In the genomic region with DNA sequence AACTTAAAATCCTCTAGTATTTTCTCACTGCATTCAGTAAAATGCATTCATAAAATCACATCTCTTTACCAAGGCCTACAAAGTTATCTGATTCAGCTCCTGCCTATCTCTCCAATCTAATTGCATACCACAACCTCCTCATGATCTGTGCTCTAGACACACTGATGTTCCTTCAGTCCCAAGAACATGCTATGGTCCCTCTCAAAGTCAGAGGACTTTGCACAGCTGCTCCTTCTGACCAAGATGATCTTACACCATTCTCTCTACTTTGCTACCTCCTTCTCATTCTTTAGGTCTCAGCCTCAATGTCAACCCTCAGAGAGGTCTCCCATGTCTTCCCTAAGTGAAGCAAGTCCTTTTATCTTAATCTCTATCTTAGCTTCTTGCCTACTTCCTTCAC, we compare ENCODE assay signal across 24 cellular contexts. TPM values are rescaled to one million over a fixed set of nuclear protein-coding genes. Genes with fewer than 3 reads are reported as not detected.
DNase-seq lines count a peak whose midpoint lies in the region; ATAC-seq and TF ChIP-seq lines count a peak whose summit lies in the region.
"Had no signal": no experiment of that assay in that cellular context is flagged by ENCODE, and none has a peak within 500 bp of the region (broad histone marks: within the 10 kb centered on the region; RNA-seq: fewer than 3 reads in every experiment).

No MANE protein-coding gene starts in this region.

- no peaks in the 10 kb centered on the region for H3K36me3 Mint-ChIP-seq in osteocyte (ENCODE audit: unreplicated experiment)
- H3K36me3 Mint-ChIP-seq in stimulated activated naive B cell treated with anti-CD40 and anti-IgM and Interleukin-4, amounts not matched to agents 10 μg/mL and 1 μg/mL and 100 μg/mL, for 72 hours, result no peaks in the 10 kb centered on the region
- H3K36me3 Mint-ChIP-seq: activated naive CD8-positive, alpha-beta T cell treated with anti-CD3 and anti-CD28 coated beads, Interleukin-2, amount 10 ng/mL, durations not matched to agents 7 days and 5 days; CD4-positive, CD25-positive, alpha-beta regulatory T cell; WTC11 had no signal

- H3K4me2 ChIP-seq in OCI-LY3 (ENCODE audit: low read length) (peak overlapping the region; percentile 22; the same call in 1 of the 2 replicates), mammary epithelial cell (ENCODE audit: insufficient read depth, low read depth, low read length) (peak overlapping the region; percentile 74)

- no peak overlapping the region for H3K4me3 Mint-ChIP-seq in osteocyte (ENCODE audit: unreplicated experiment)
- no peak overlapping the region for H3K4me3 Mint-ChIP-seq in stimulated activated naive B cell treated with anti-CD40 and anti-IgM and Interleukin-4, amounts not matched to agents 10 μg/mL and 1 μg/mL and 100 μg/mL, for 72 hours
- H3K4me3 Mint-ChIP-seq: activated naive CD8-positive, alpha-beta T cell treated with anti-CD3 and anti-CD28 coated beads, Interleukin-2, amount 10 ng/mL, durations not matched to agents 7 days and 5 days; CD4-positive, CD25-positive, alpha-beta regulatory T cell; nephron; WTC11 had no signal

- H3K9me3 ChIP-seq in OCI-LY3 (ENCODE audit: insufficient read depth, low read length) (no peaks in the 10 kb centered on the region), mammary epithelial cell (replicated peaks; ENCODE audit: insufficient read depth, low read length) (no peaks in the 10 kb centered on the region)
- H3K9me3 ChIP-seq: colonic mucosa, left lung, Peyer's patch had no signal

- no peaks in the 10 kb centered on the region for H3K27me3 Mint-ChIP-seq in osteocyte (ENCODE audit: unreplicated experiment)
- H3K27me3 Mint-ChIP-seq in stimulated activated naive B cell treated with anti-CD40 and anti-IgM and Interleukin-4, amounts not matched to agents 10 μg/mL and 1 μg/mL and 100 μg/mL, for 72 hours, result peaks cover 9 to 18% of the 10 kb centered on the region in 2 donors

- peak overlapping the region; percentile 85 for H3K27ac Mint-ChIP-seq in osteocyte (ENCODE audit: unreplicated experiment)
- H3K27ac Mint-ChIP-seq in stimulated activated naive B cell treated with anti-CD40 and anti-IgM and Interleukin-4, amounts not matched to agents 10 μg/mL and 1 μg/mL and 100 μg/mL, for 72 hours, result no peak overlapping the region
- H3K27ac Mint-ChIP-seq: activated naive CD8-positive, alpha-beta T cell treated with anti-CD3 and anti-CD28 coated beads, Interleukin-2, amount 10 ng/mL, durations not matched to agents 7 days and 5 days; activated T-helper 2 cell treated with anti-CD3 and anti-CD28 coated beads, Interferon-gamma antibody, Interleukin-2, Interleukin-4, amounts not matched to agents 10 μg/mL and 5 μg/mL and 100 μg/mL, durations not matched to agents 14 hours and 24 hours and 36 hours; CD4-positive, CD25-positive, alpha-beta regulatory T cell; WTC11 had no signal

- H3K27ac ChIP-seq in OCI-LY3 (ENCODE audit: low read length) (no peak overlapping the region), mammary epithelial cell (ENCODE audit: insufficient read depth, low read depth, low read length) (peak overlapping the region; percentile 91)
- H3K27ac ChIP-seq: colonic mucosa, left lung, Peyer's patch had no signal

- TF ChIP-seq CTCF in OCI-LY3 (IDR thresholded peaks at IDR 0.05; ENCODE audit: low read depth, low read length) (no peak), mammary epithelial cell (conservative IDR thresholded peaks at IDR 0.05 in 1 of 2, IDR thresholded peaks at IDR 0.05 in 1 of 2; ENCODE audit: extremely low read depth in 1 of 2, insufficient read depth in 1 of 2, low read depth in 1 of 2, low read length in 2 of 2) (no peak), osteocyte (IDR thresholded peaks at IDR 0.05) (no peak), omental fat pad (IDR thresholded peaks at IDR 0.05) (no peak)

- no peaks in the 10 kb centered on the region for H3K9me3 Mint-ChIP-seq in osteocyte (ENCODE audit: unreplicated experiment)
- no peaks in the 10 kb centered on the region for H3K9me3 Mint-ChIP-seq in stimulated activated naive B cell treated with anti-CD40 and anti-IgM and Interleukin-4, amounts not matched to agents 10 μg/mL and 1 μg/mL and 100 μg/mL, for 72 hours
- H3K9me3 Mint-ChIP-seq: activated naive CD8-positive, alpha-beta T cell treated with anti-CD3 and anti-CD28 coated beads, Interleukin-2, amount 10 ng/mL, durations not matched to agents 7 days and 5 days; activated T-helper 2 cell treated with anti-CD3 and anti-CD28 coated beads, Interferon-gamma antibody, Interleukin-2, Interleukin-4, amounts not matched to agents 10 μg/mL and 5 μg/mL and 100 μg/mL, durations not matched to agents 14 hours and 24 hours and 36 hours; CD4-positive, CD25-positive, alpha-beta regulatory T cell; nephron; WTC11 had no signal

- dilution Hi-C loops in mammary epithelial cell (cut with HindIII; ENCODE audit: low sequenced_read_pairs), result loop anchor here (5.0 kb wide), 1 partner anchor 62 kb away; no protein-coding TSS in a partner anchor

- H3K4me1 Mint-ChIP-seq in osteocyte (ENCODE audit: unreplicated experiment), result peaks cover 76% of the 10 kb centered on the region
- peaks cover 18 to 19% of the 10 kb centered on the region in 2 donors for H3K4me1 Mint-ChIP-seq in stimulated activated naive B cell treated with anti-CD40 and anti-IgM and Interleukin-4, amounts not matched to agents 10 μg/mL and 1 μg/mL and 100 μg/mL, for 72 hours
- H3K4me1 Mint-ChIP-seq: activated naive CD8-positive, alpha-beta T cell treated with anti-CD3 and anti-CD28 coated beads, Interleukin-2, amount 10 ng/mL, durations not matched to agents 7 days and 5 days; CD4-positive, CD25-positive, alpha-beta regulatory T cell; WTC11 had no signal

- H3K9ac ChIP-seq in OCI-LY3 (ENCODE audit: low read length) (no peak overlapping the region), mammary epithelial cell (ENCODE audit: insufficient read depth, low read length) (no peak overlapping the region)

- BruUV-seq in mammary epithelial cell (replicated peaks; lab: Mats Ljungman, UMichigan), result TSS peak; percentile 65

- CTCF ChIA-PET in mammary epithelial cell (lab: Charles Lee; ENCODE audit: low non-redundant PET), result interaction anchor here (0.5 kb wide), 1 partner anchor 324 kb away, joined by 3 read pairs; no protein-coding TSS in a partner anchor

- H3K4me1 ChIP-seq in OCI-LY3 (ENCODE audit: low read length) (peaks cover 29% of the 10 kb centered on the region), mammary epithelial cell (ENCODE audit: insufficient read depth, low read length) (peaks cover 35% of the 10 kb centered on the region)
- H3K4me1 ChIP-seq: colonic mucosa had no signal

- H4K20me1 ChIP-seq in OCI-LY3 (ENCODE audit: insufficient read depth, low read length), result no peaks in the 10 kb centered on the region
- no peaks in the 10 kb centered on the region for H4K20me1 ChIP-seq in mammary epithelial cell (ENCODE audit: insufficient read depth, low read length)

- DNase-seq in Daoy (ENCODE audit: low read depth) (peak; percentile 29), mammary epithelial cell (peak; percentile 25), osteocyte (ENCODE audit: extremely low spot score, unreplicated experiment) (no peak), omental fat pad (ENCODE audit: low spot score) (no peak), iPS-NIHi11 (ENCODE audit: low spot score) (no peak)
- no peak for DNase-seq in stimulated activated naive B cell treated with anti-CD40 and anti-IgM and Interleukin-4, amounts not matched to agents 10 μg/mL and 1 μg/mL and 100 μg/mL, for 72 hours
- DNase-seq: activated CD4-positive, alpha-beta T cell treated with anti-CD3 and anti-CD28 coated beads, Interleukin-2, amount 50 U/mL, for 4 hours; activated CD8-positive, alpha-beta memory T cell treated with anti-CD3 and anti-CD28 coated beads, Interleukin-2, amount 50 U/mL, for 4 hours; activated naive CD8-positive, alpha-beta T cell treated with anti-CD3 and anti-CD28 coated beads, Interleukin-2, amount 10 ng/mL, durations not matched to agents 7 days and 5 days; CD4-positive, CD25-positive, alpha-beta regulatory T cell; colonic mucosa; head of caudate nucleus; left lung; midbrain; NCI-H510A; Peyer's patch; T-helper 9 cell had no signal

- ATAC-seq in omental fat pad (ENCODE audit: low FRiP score), result no peak
- ATAC-seq in GM18498 (IDR thresholded peaks at IDR 0.05; ENCODE audit: unreplicated experiment), result no peak
- ATAC-seq in stimulated activated naive B cell treated with anti-CD40 and anti-IgM and Interleukin-4, amounts not matched to agents 10 μg/mL and 1 μg/mL and 100 μg/mL, for 72 hours (replicated peaks), result no peak
- ATAC-seq: HepG2, sciatic nerve, WTC11 had no signal

- intact Hi-C loops in mammary epithelial cell (cut with micrococcal nuclease), result no loop called here

- in situ Hi-C loops in mammary epithelial cell (cut with MboI; ENCODE audit: low sequenced_read_pairs in 2 of 2), result loop anchor here in 1 of 2 donors (10.0 kb wide), 1 partner anchor 396 kb away; no protein-coding TSS in a partner anchor

- H3K27me3 ChIP-seq in OCI-LY3 (ENCODE audit: low read depth, low read length) (0 out of 2 replicates have a peak, but pooled peaks cover 7% of the 10 kb centered on the region), mammary epithelial cell (ENCODE audit: insufficient read depth, low read length) (no peaks in the 10 kb centered on the region)
- H3K27me3 ChIP-seq: colonic mucosa, left lung, Peyer's patch had no signal

- H3K4me3 ChIP-seq in OCI-LY3 (ENCODE audit: low read length), result no peak overlapping the region
- no peak overlapping the region for H3K4me3 ChIP-seq in mammary epithelial cell (replicated peaks in 1 of 3; ENCODE audit: insufficient read depth in 1 of 3, low read depth in 2 of 3, low read length in 3 of 3)
- H3K4me3 ChIP-seq: colonic mucosa, left lung, Peyer's patch had no signal

- H2AFZ ChIP-seq in OCI-LY3 (ENCODE audit: low read depth, low read length), result no peak overlapping the region
- no peak overlapping the region for H2AFZ ChIP-seq in mammary epithelial cell (ENCODE audit: low read depth, low read length)

- H3K79me2 ChIP-seq in OCI-LY3 (ENCODE audit: low read length) (no peaks in the 10 kb centered on the region), mammary epithelial cell (ENCODE audit: insufficient read depth, low read length) (no peaks in the 10 kb centered on the region)

- no peaks in the 10 kb centered on the region for H3K36me3 ChIP-seq in OCI-LY3 (replicated peaks; ENCODE audit: low read depth, low read length)
- no peaks in the 10 kb centered on the region for H3K36me3 ChIP-seq in mammary epithelial cell (ENCODE audit: insufficient read depth, low read length)
- H3K36me3 ChIP-seq: colonic mucosa, left lung, Peyer's patch had no signal

RNA-seq across cellular contexts. Expression of gene CAV1, which starts 45.5 kb away (rescaled TPM):
- total RNA-seq in Daoy (2014; rRNA removed; shearing (Covaris generic)), result 465 and 514 TPM in 2 replicates
- total RNA-seq in mammary epithelial cell (100 to 1,000 TPM; 485 to 894 TPM), osteocyte (492 and 502 TPM in 2 replicates), omental fat pad (100 to 1,000 TPM; 354 to 482 (median 468) TPM)
- polyA plus RNA-seq in mammary epithelial cell, result 1,604 TPM
- polyA minus RNA-seq in mammary epithelial cell, result 2,169 TPM
- total RNA-seq: CD4-positive, CD25-positive, alpha-beta regulatory T cell; HepG2 had no signal

Comparison
In these comparisons a context has a peak if more than half of its experiments do, and no peak if none do; other contexts are left out.
1. DNase-seq: peak in Daoy (single experiment) and mammary epithelial cell (single experiment); none in osteocyte (single experiment), omental fat pad (single experiment), iPS-NIHi11 (single experiment) and stimulated activated naive B cell treated with anti-CD40 and anti-IgM and Interleukin-4, amounts not matched to agents 10 μg/mL and 1 μg/mL and 100 μg/mL, for 72 hours (single experiment).